In the genomic region with DNA sequence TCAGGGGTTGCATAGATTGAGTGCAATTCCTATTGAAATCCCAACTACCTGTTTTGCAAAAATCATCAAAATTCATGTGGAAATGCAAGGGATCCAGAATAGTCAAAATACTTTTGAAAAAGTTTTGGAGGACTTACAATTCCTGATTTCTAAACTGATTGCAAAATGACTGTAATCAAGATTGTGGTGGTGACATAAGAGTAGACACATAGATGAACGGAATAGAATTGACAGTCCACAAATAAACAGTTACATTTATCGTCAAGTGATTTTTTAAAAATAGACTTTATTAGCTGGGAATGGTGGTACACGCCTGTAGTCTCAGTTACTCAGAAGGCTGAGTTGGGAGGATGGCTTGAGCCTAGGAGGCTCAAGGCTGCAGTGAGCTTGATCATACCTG, we compare ENCODE assay signal across 29 cellular contexts. TPM values are rescaled to one million over a fixed set of nuclear protein-coding genes. Genes with fewer than 3 reads are reported as not detected.
"Had no signal": no experiment of that assay in that cellular context is flagged by ENCODE, and none has a peak within 500 bp of the region (broad histone marks: within the 10 kb centered on the region; RNA-seq: fewer than 3 reads in every experiment).

No MANE protein-coding gene starts in this region.

- H3K27me3 ChIP-seq: testis, thyroid gland, uterus, vagina had no signal

- ATAC-seq: stimulated activated effector memory CD8-positive, alpha-beta T cell treated with anti-CD3 and anti-CD28 coated beads, Interleukin-12 subunit alpha, Interleukin-12 subunit beta, amount 100 ng/mL, for 72 hours; stimulated activated memory B cell treated with anti-CD40 and anti-IgM and Interleukin-4, amounts not matched to agents 10 μg/mL and 1 μg/mL and 100 μg/mL, for 72 hours; stimulated activated naive B cell treated with anti-CD40 and anti-IgM and Interleukin-4, amounts not matched to agents 10 μg/mL and 1 μg/mL and 100 μg/mL, for 72 hours; stimulated activated naive CD8-positive, alpha-beta T cell treated with anti-CD3 and anti-CD28 coated beads, Interleukin-15, amount 100 ng/mL, for 72 hours; stimulated activated naive CD8-positive, alpha-beta T cell treated with anti-CD3 and anti-CD28 coated beads, Interleukin-15, Interleukin-2, amounts not matched to agents 100 U/mL and 50 U/mL, for 24 hours; upper lobe of right lung had no signal

- H3K4me3 ChIP-seq: stomach, suprapubic skin, testis, thoracic aorta, thyroid gland, tibial artery, tibial nerve, transverse colon, upper lobe of left lung, upper lobe of right lung, uterus, vagina had no signal

- DNase-seq: stimulated activated CD4-positive, alpha-beta T cell treated with anti-CD3 and anti-CD28 coated beads, Interleukin-2, amount 100 ng/mL, for 48 hours; stimulated activated CD4-positive, alpha-beta T cell treated with anti-CD3 and anti-CD28 coated beads, Interleukin-4, amount 100 ng/mL, for 1 hour; stimulated activated CD4-positive, alpha-beta T cell treated with anti-CD3 and anti-CD28 coated beads, Interleukin-4, amount 100 ng/mL, for 24 hours; stimulated activated CD4-positive, alpha-beta T cell treated with anti-CD3 and anti-CD28 coated beads, Interleukin-4, amount 100 ng/mL, for 4 hours; stimulated activated CD8-positive, alpha-beta memory T cell treated with anti-CD3 and anti-CD28 coated beads, Interleukin-4, amount 100 ng/mL, for 48 hours; stimulated activated naive B cell treated with anti-CD40 and anti-IgM and Interleukin-4, amounts not matched to agents 10 μg/mL and 1 μg/mL and 100 μg/mL, for 72 hours; stimulated activated naive CD4-positive, alpha-beta T cell; stimulated activated naive CD4-positive, alpha-beta T cell treated with Interleukin-2 at 50 U/mL for 16 hours; stimulated activated naive CD8-positive, alpha-beta T cell treated with anti-CD3 and anti-CD28 coated beads, Interleukin-15, amount 100 ng/mL, for 72 hours; stimulated activated naive CD8-positive, alpha-beta T cell treated with anti-CD3 and anti-CD28 coated beads, Interleukin-15, Interleukin-2, amounts not matched to agents 100 U/mL and 50 U/mL, for 24 hours; stomach; substantia nigra; testis; thyroid gland; tibial artery; transverse colon; upper lobe of left lung; upper lobe of right lung; uterus had no signal

- H3K27ac ChIP-seq: stomach, suprapubic skin, testis, thoracic aorta, thyroid gland, tibial artery, tibial nerve, transverse colon, upper lobe of left lung, upper lobe of right lung, uterus, vagina had no signal

- H3K9me3 ChIP-seq: stomach, suprapubic skin, testis, thoracic aorta, thyroid gland, tibial artery, tibial nerve, transverse colon, upper lobe of left lung, upper lobe of right lung, uterus, vagina had no signal

- H3K36me3 ChIP-seq: stomach, suprapubic skin, thoracic aorta, thyroid gland, tibial artery, tibial nerve, transverse colon, upper lobe of left lung, upper lobe of right lung, uterus, vagina had no signal

RNA-seq across cellular contexts. Expression of gene LRRC74B, which starts 10.8 kb away (rescaled TPM):
- total RNA-seq: stomach, subcutaneous adipose tissue, suprapubic skin, temporal lobe, thoracic aorta, thyroid gland, transverse colon, upper lobe of right lung, ureter, urinary bladder, vagina had no signal
- polyA plus RNA-seq: stomach, urinary bladder had no signal
